Comparison of ENCODE assay signal across 11 cellular contexts in genomic region chr5:140554454-140554853, GRCh38. TPM values are rescaled to one million over a fixed set of nuclear protein-coding genes. Genes with fewer than 3 reads are reported as not detected.
DNase-seq lines count a peak whose midpoint lies in the region; ATAC-seq and FAIRE-seq lines count a peak whose summit lies in the region.
"Had no signal": no experiment of that assay in that cellular context is flagged by ENCODE, and none has a peak within 500 bp of the region (broad histone marks: within the 10 kb centered on the region; RNA-seq: fewer than 3 reads in every experiment).

No MANE protein-coding gene starts in this region.

- H3K36me3 Mint-ChIP-seq in CD4-positive, CD25-positive, alpha-beta regulatory T cell: peaks cover 35% of the 10 kb centered on the region
- H3K36me3 Mint-ChIP-seq in IgD-negative memory B cell: peaks cover 4% of the 10 kb centered on the region
- peaks cover 27 to 29% of the 10 kb centered on the region in 2 donors for H3K36me3 Mint-ChIP-seq in activated naive CD4-positive, alpha-beta T cell treated with anti-CD3 and anti-CD28 coated beads, Interleukin-2, amount 50 U/mL, for 72 hours

- no peaks in the 10 kb centered on the region for H3K9me3 Mint-ChIP-seq in CD4-positive, CD25-positive, alpha-beta regulatory T cell
- H3K9me3 Mint-ChIP-seq in IgD-negative memory B cell: no peaks in the 10 kb centered on the region
- H3K9me3 Mint-ChIP-seq in activated naive CD4-positive, alpha-beta T cell treated with anti-CD3 and anti-CD28 coated beads, Interleukin-2, amount 50 U/mL, for 72 hours: peaks cover 0 to 3% of the 10 kb centered on the region in 2 donors
- H3K9me3 Mint-ChIP-seq: nephron progenitor cell had no signal

- no peak for FAIRE-seq in GM19239 (lab: Jason Lieb, UNC)

- no peaks in the 10 kb centered on the region for H3K27me3 Mint-ChIP-seq in CD4-positive, CD25-positive, alpha-beta regulatory T cell
- H3K27me3 Mint-ChIP-seq in IgD-negative memory B cell: no peaks in the 10 kb centered on the region

- no peak for DNase-seq in CD4-positive, CD25-positive, alpha-beta regulatory T cell
- no peak for DNase-seq in activated naive CD4-positive, alpha-beta T cell treated with anti-CD3 and anti-CD28 coated beads, Interleukin-2, amount 50 U/mL, for 72 hours (ENCODE audit: low spot score in 2 of 2)
- peak; percentile 5 for DNase-seq in myocyte (ENCODE audit: low read depth)
- no peak for DNase-seq in NCI-H2081 (lab: John Stamatoyannopoulos, UW)
- DNase-seq in GOT3 (lab: John Stamatoyannopoulos, UW): no peak
- no peak for DNase-seq in GM19239 (ENCODE audit: insufficient read length, low spot score)
- DNase-seq: NCI-H1436, nephron progenitor cell, SW 1271 had no signal

- peaks cover 25% of the 10 kb centered on the region for H3K36me3 ChIP-seq in CD4-positive, CD25-positive, alpha-beta regulatory T cell (ENCODE audit: control insufficient read depth, insufficient read depth, low read length)

- no peak for ATAC-seq in CD4-positive, CD25-positive, alpha-beta regulatory T cell (ENCODE audit: low read depth in 2 of 2)
- peak; percentile 14 to 31 for ATAC-seq in activated naive CD4-positive, alpha-beta T cell treated with anti-CD3 and anti-CD28 coated beads, Interleukin-2, amount 50 U/mL, for 72 hours
- no peak for ATAC-seq in GM21381 (IDR thresholded peaks at IDR 0.05; ENCODE audit: unreplicated experiment)

- H3K27me3 ChIP-seq in CD4-positive, CD25-positive, alpha-beta regulatory T cell (ENCODE audit: control insufficient read depth, insufficient read depth, low read length): no peaks in the 10 kb centered on the region

- H3K27ac ChIP-seq in CD4-positive, CD25-positive, alpha-beta regulatory T cell (ENCODE audit: insufficient read depth, low read length, poor library complexity, severe bottlenecking): no peak overlapping the region

- H3K27ac Mint-ChIP-seq in CD4-positive, CD25-positive, alpha-beta regulatory T cell: peak overlapping the region in 2 of 3 donors; percentile 72 to 88
- H3K27ac Mint-ChIP-seq in IgD-negative memory B cell: peak overlapping the region in 2 of 3 donors; percentile 67 to 68
- H3K27ac Mint-ChIP-seq in activated naive CD4-positive, alpha-beta T cell treated with anti-CD3 and anti-CD28 coated beads, Interleukin-2, amount 50 U/mL, for 72 hours: peak overlapping the region; percentile 91 to 98

- H3K4me3 ChIP-seq in CD4-positive, CD25-positive, alpha-beta regulatory T cell (ENCODE audit: low read depth, low read length): no peak overlapping the region

- peaks cover 34% of the 10 kb centered on the region for H3K4me1 ChIP-seq in CD4-positive, CD25-positive, alpha-beta regulatory T cell (ENCODE audit: control insufficient read depth, insufficient read depth, low read length, poor library complexity, severe bottlenecking)

- H3K4me3 Mint-ChIP-seq in CD4-positive, CD25-positive, alpha-beta regulatory T cell: peak overlapping the region in 2 of 4 donors; percentile 1 to 58
- peak overlapping the region in 2 of 4 donors; percentile 5 to 10 for H3K4me3 Mint-ChIP-seq in IgD-negative memory B cell
- H3K4me3 Mint-ChIP-seq: nephron progenitor cell had no signal

- H3K9me3 ChIP-seq in CD4-positive, CD25-positive, alpha-beta regulatory T cell (ENCODE audit: control insufficient read depth in 2 of 2, low read length in 2 of 2): no peaks in the 10 kb centered on the region

- peaks cover 33 to 74% (median 46%) of the 10 kb centered on the region in 4 donors for H3K4me1 Mint-ChIP-seq in CD4-positive, CD25-positive, alpha-beta regulatory T cell
- H3K4me1 Mint-ChIP-seq in IgD-negative memory B cell: peaks cover 36 to 48% (median 41%) of the 10 kb centered on the region in 3 donors

RNA-seq across cellular contexts. Expression of gene SRA1, which starts 2.8 kb away (rescaled TPM):
- 38.9 TPM for total RNA-seq in CD4-positive, CD25-positive, alpha-beta regulatory T cell
- polyA plus RNA-seq in CD4-positive, CD25-positive, alpha-beta regulatory T cell: 10 to 100 TPM; 36.6 to 44.3 (median 38.4) TPM
- 31.8 TPM for polyA plus RNA-seq in IgD-negative memory B cell
- 10 to 100 TPM; 29.3 to 55.0 TPM for total RNA-seq in activated naive CD4-positive, alpha-beta T cell treated with anti-CD3 and anti-CD28 coated beads, Interleukin-2, amount 50 U/mL, for 72 hours
- 38.5 and 44.9 TPM in 2 replicates for total RNA-seq in myocyte
- 75.9 TPM for polyA plus RNA-seq in myocyte (2012)

RNA-seq across cellular contexts. Expression of gene EIF4EBP3, which starts 7.0 kb away (rescaled TPM):
- total RNA-seq in CD4-positive, CD25-positive, alpha-beta regulatory T cell: 11.8 TPM
- 10 to 100 TPM; 28.4 to 44.7 (median 40.5) TPM for polyA plus RNA-seq in CD4-positive, CD25-positive, alpha-beta regulatory T cell
- 32.9 TPM for polyA plus RNA-seq in IgD-negative memory B cell
- 10 to 100 TPM; 13.0 to 14.8 TPM for total RNA-seq in activated naive CD4-positive, alpha-beta T cell treated with anti-CD3 and anti-CD28 coated beads, Interleukin-2, amount 50 U/mL, for 72 hours
- total RNA-seq in myocyte: not detected in 2 replicates
- 8.0 TPM for polyA plus RNA-seq in myocyte (2012)

RNA-seq across cellular contexts. Expression of gene APBB3, which starts 9.9 kb away (rescaled TPM):
- 50.8 TPM for total RNA-seq in CD4-positive, CD25-positive, alpha-beta regulatory T cell
- polyA plus RNA-seq in CD4-positive, CD25-positive, alpha-beta regulatory T cell: 1 to 10 TPM; 3.4 to 5.2 (median 4.0) TPM
- 4.4 TPM for polyA plus RNA-seq in IgD-negative memory B cell
- total RNA-seq in activated naive CD4-positive, alpha-beta T cell treated with anti-CD3 and anti-CD28 coated beads, Interleukin-2, amount 50 U/mL, for 72 hours: 10 to 100 TPM; 36.6 to 38.1 TPM
- 22.9 and 23.2 TPM in 2 replicates for total RNA-seq in myocyte
- polyA plus RNA-seq in myocyte (2012): 32.9 TPM

RNA-seq across cellular contexts. Expression of gene SLC35A4, which starts 10.2 kb away (rescaled TPM):
- total RNA-seq in CD4-positive, CD25-positive, alpha-beta regulatory T cell: 35.0 TPM
- polyA plus RNA-seq in CD4-positive, CD25-positive, alpha-beta regulatory T cell: 10 to 100 TPM; 69.3 to 89.5 (median 78.0) TPM
- 79.8 TPM for polyA plus RNA-seq in IgD-negative memory B cell
- 10 to 100 TPM; 62.5 to 70.3 TPM for total RNA-seq in activated naive CD4-positive, alpha-beta T cell treated with anti-CD3 and anti-CD28 coated beads, Interleukin-2, amount 50 U/mL, for 72 hours
- 40.0 and 40.5 TPM in 2 replicates for total RNA-seq in myocyte
- 119 TPM for polyA plus RNA-seq in myocyte (2012)

Comparison
In these comparisons a context has a peak if more than half of its experiments do, and no peak if none do; other contexts are left out.
1. ATAC-seq: peak in activated naive CD4-positive, alpha-beta T cell treated with anti-CD3 and anti-CD28 coated beads, Interleukin-2, amount 50 U/mL, for 72 hours (2 of 2); none in CD4-positive, CD25-positive, alpha-beta regulatory T cell (0 of 2) and GM21381 (single experiment).
2. Peak in every context shown above with its lines, with median percentiles within 50 percentile points of each other: H3K27ac Mint-ChIP-seq.